In the genomic region with DNA sequence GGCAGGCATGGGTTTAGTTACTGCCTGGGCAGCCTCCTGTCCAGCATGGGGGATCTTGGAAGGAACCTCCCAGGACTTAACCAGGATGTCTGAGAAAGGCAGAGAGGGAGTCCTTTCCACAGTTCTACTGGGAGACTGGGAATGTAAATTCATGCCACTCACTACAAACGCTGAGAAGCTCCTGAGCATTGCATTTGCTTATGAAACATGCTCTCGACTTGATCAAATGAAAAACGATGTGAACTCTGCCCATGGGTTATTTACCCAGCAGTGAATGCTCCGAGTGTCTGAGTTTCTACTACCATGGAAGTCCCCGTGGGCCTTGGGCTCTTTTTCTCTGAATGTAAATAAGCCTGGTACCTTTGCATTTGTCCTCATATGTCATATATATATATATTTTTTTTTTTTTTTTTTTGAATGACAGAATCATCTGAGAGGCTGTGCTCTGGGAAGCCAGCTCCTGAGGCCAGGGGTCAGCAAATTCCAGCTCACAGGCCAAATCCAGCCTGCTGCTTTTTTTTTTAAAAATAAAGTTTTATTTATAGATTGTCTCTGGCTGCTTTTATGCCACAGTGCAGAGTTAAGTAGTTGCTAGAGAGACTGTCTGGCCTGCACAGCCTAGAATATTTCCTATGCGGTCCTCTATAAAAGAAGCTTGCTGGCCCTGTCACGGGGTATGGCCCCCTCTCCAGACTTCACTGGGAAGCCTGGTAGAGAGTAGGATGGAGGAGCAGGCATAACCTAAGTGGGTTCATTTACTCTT, we compare ENCODE assay signal across 1 cellular context.
TF ChIP-seq lines count a peak whose summit lies in the region.

No MANE protein-coding gene starts in this region.

TF ChIP-seq in liver, 16 proteins besides CTCF, POLR2A, EP300 and RAD21 (continued from another document):
- TF ChIP-seq FOXA1 (IDR thresholded peaks at IDR 0.05) (peak; percentile 82), GABPA (IDR thresholded peaks at IDR 0.05 in 1 of 2, conservative IDR thresholded peaks at IDR 0.05 in 1 of 2) (no peak), HNF4A (conservative IDR thresholded peaks at IDR 0.05) (peak; percentile 70 to 75), JUND (IDR thresholded peaks at IDR 0.05) (peak; percentile 31 to 45), FOXA2 (IDR thresholded peaks at IDR 0.05) (peak; percentile 88), EGR1 (IDR thresholded peaks at IDR 0.05; ENCODE audit: low read depth in 2 of 2) (no peak)
- TF ChIP-seq, protein P1, sequence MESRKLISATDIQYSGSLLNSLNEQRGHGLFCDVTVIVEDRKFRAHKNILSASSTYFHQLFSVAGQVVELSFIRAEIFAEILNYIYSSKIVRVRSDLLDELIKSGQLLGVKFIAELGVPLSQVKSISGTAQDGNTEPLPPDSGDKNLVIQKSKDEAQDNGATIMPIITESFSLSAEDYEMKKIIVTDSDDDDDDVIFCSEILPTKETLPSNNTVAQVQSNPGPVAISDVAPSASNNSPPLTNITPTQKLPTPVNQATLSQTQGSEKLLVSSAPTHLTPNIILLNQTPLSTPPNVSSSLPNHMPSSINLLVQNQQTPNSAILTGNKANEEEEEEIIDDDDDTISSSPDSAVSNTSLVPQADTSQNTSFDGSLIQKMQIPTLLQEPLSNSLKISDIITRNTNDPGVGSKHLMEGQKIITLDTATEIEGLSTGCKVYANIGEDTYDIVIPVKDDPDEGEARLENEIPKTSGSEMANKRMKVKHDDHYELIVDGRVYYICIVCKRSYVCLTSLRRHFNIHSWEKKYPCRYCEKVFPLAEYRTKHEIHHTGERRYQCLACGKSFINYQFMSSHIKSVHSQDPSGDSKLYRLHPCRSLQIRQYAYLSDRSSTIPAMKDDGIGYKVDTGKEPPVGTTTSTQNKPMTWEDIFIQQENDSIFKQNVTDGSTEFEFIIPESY (IDR thresholded peaks at IDR 0.05), result no peak
- TF ChIP-seq, protein P2, sequence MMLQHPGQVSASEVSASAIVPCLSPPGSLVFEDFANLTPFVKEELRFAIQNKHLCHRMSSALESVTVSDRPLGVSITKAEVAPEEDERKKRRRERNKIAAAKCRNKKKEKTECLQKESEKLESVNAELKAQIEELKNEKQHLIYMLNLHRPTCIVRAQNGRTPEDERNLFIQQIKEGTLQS (IDR thresholded peaks at IDR 0.05), result no peak
